Comparison of ENCODE assay signal across 11 cellular contexts in genomic region chr5:138629383-138629782, GRCh38.
"Had no signal": no experiment of that assay in that cellular context is flagged by ENCODE, and none has a peak within 500 bp of the region (broad histone marks: within the 10 kb centered on the region; RNA-seq: fewer than 3 reads in every experiment).

No MANE protein-coding gene starts in this region.

- ATAC-seq: effector memory CD8-positive, alpha-beta T cell; natural killer cell treated with Interleukin-12 subunit alpha and Interleukin-12 subunit beta and Interleukin-15 and Interleukin-18, amount 100 ng/mL, for 72 hours; stimulated activated effector memory CD8-positive, alpha-beta T cell treated with anti-CD3 and anti-CD28 coated beads, Interleukin-12 subunit alpha, Interleukin-12 subunit beta, amount 100 ng/mL, for 72 hours had no signal

- H3K4me3 ChIP-seq: hepatocyte, smooth muscle cell, testis, transverse colon had no signal

- H2AFZ ChIP-seq: hepatocyte had no signal

- H3K4me1 ChIP-seq: testis, transverse colon had no signal

- H3K9me3 ChIP-seq: neutrophil, testis, transverse colon had no signal

- H3K4me2 ChIP-seq: hepatocyte, smooth muscle cell had no signal

- H3K27ac ChIP-seq: hepatocyte, neutrophil, testis, transverse colon had no signal

- H3K27me3 ChIP-seq: hepatocyte, neutrophil, testis, transverse colon had no signal

- DNase-seq: effector memory CD8-positive, alpha-beta T cell; foreskin melanocyte; stimulated activated CD4-positive, alpha-beta T cell treated with anti-CD3 and anti-CD28 coated beads, Interleukin-4, amount 100 ng/mL, for 1 hour; stimulated activated CD8-positive, alpha-beta memory T cell treated with anti-CD3 and anti-CD28 coated beads, Interleukin-4, amount 100 ng/mL, for 48 hours; testis; transverse colon had no signal

- H3K36me3 ChIP-seq: neutrophil, transverse colon had no signal
